15 cellular contexts compared by ENCODE assay signal in the genomic region with DNA sequence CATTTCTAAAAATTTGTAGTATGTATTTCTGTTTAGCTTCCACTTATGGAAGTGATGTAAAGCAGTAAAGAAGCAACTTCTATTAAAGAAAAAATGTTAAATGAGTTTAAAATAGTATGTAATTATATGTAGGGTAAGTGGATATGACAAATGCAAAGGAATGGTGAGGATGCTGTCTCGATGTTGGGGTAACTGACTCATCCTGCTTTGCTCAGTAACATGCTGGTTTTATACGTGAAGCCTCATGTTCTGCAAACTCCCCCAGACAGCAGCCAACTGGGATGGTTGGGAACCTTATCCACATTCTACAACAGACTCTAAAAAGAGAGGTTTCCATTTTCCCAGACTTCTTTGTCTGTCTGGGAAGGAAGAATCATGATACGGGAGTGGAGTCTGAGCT.
DNase-seq lines count a peak whose midpoint lies in the region; TF ChIP-seq lines count a peak whose summit lies in the region.
"Had no signal": no experiment of that assay in that cellular context is flagged by ENCODE, and none has a peak within 500 bp of the region (broad histone marks: within the 10 kb centered on the region; RNA-seq: fewer than 3 reads in every experiment).

No MANE protein-coding gene starts in this region.

- H4K8ac ChIP-seq in mesenchymal stem cell (ENCODE audit: low read length) = no peak overlapping the region

- no peak overlapping the region for H2AFZ ChIP-seq in mesenchymal stem cell (ENCODE audit: low read depth, low read length)

- TF ChIP-seq EP300 in sigmoid colon (IDR thresholded peaks at IDR 0.05) = no peak

- no peak overlapping the region for H3K4me3 ChIP-seq in astrocyte of the spinal cord (ENCODE audit: low read depth, low read length)
- H3K4me3 ChIP-seq in mesenchymal stem cell (ENCODE audit: insufficient read depth in 1 of 2, low read depth in 1 of 2, low read length in 2 of 2) = no peak overlapping the region
- H3K4me3 ChIP-seq in sigmoid colon = no peak overlapping the region
- H3K4me3 ChIP-seq in effector memory CD4-positive, alpha-beta T cell (ENCODE audit: insufficient read depth, low read depth, low read length, poor library complexity, severe bottlenecking) = no peak overlapping the region
- H3K4me3 ChIP-seq: A549 had no signal

- H3K4ac ChIP-seq in mesenchymal stem cell (ENCODE audit: low read depth in 1 of 2, low read length in 2 of 2) = no peak overlapping the region

- H3K27me3 ChIP-seq in mesenchymal stem cell (ENCODE audit: control insufficient read depth in 1 of 2, insufficient read depth in 1 of 2, low read length in 2 of 2) (no peaks in the 10 kb centered on the region), sigmoid colon (no peaks in the 10 kb centered on the region)
- no peaks in the 10 kb centered on the region for H3K27me3 ChIP-seq in effector memory CD4-positive, alpha-beta T cell (replicated peaks; ENCODE audit: control insufficient read depth, insufficient read depth, low read length, poor library complexity, severe bottlenecking)

- no peak overlapping the region for H2BK12ac ChIP-seq in mesenchymal stem cell (ENCODE audit: low read length in 2 of 2)

- in situ Hi-C loops in astrocyte of the spinal cord (cut with HindIII; ENCODE audit: low sequenced_read_pairs) = no loop called here

- 69% methylated on average over 3 of the region's 3 CpGs for WGBS in mesenchymal stem cell
- 85% methylated on average over 3 of the region's 3 CpGs for WGBS in sigmoid colon, 2 donors

- H3K18ac ChIP-seq in mesenchymal stem cell (ENCODE audit: low read depth in 1 of 2, low read length in 2 of 2) = no peak overlapping the region

- no peaks in the 10 kb centered on the region for H3K9me3 ChIP-seq in mesenchymal stem cell (ENCODE audit: control insufficient read depth, low read length)
- no peaks in the 10 kb centered on the region for H3K9me3 ChIP-seq in sigmoid colon
- no peaks in the 10 kb centered on the region for H3K9me3 ChIP-seq in effector memory CD4-positive, alpha-beta T cell (ENCODE audit: control insufficient read depth, low read length)
- H3K9me3 ChIP-seq: A549 had no signal

- intact Hi-C loops in sigmoid colon (cut with DNase I) = no loop called here

- TF ChIP-seq POLR2A in sigmoid colon (IDR thresholded peaks at IDR 0.05) = no peak

- H2BK120ac ChIP-seq in mesenchymal stem cell (ENCODE audit: low read depth, low read length) = no peak overlapping the region

- no peak overlapping the region for H3K27ac ChIP-seq in mesenchymal stem cell (ENCODE audit: low read length, poor library complexity, severe bottlenecking)
- H3K27ac ChIP-seq in sigmoid colon = no peak overlapping the region
- no peak overlapping the region for H3K27ac ChIP-seq in effector memory CD4-positive, alpha-beta T cell (ENCODE audit: insufficient read depth, low read length, poor library complexity, severe bottlenecking)
- H3K27ac ChIP-seq: A549 had no signal

- no peak overlapping the region for H2AK5ac ChIP-seq in mesenchymal stem cell (ENCODE audit: low read length, severe bottlenecking)

- no peak overlapping the region for H4K91ac ChIP-seq in mesenchymal stem cell (ENCODE audit: low read length)

- DNase-seq in Daoy (ENCODE audit: low read depth) (peak; percentile 61), HT1080 (ENCODE audit: low read depth) (peak; percentile 61), astrocyte of the spinal cord (ENCODE audit: low read depth, low spot score) (peak; percentile 47), mesenchymal stem cell (no peak), NCI-H2171 treated with DMSO at 0.1 percent for 48 hours (lab: John Stamatoyannopoulos, UW) (no peak), sigmoid colon (no peak), medulla oblongata (ENCODE audit: extremely low spot score) (no peak)
- DNase-seq in effector memory CD4-positive, alpha-beta T cell = no peak
- DNase-seq: CD4-positive, CD25-positive, alpha-beta regulatory T cell; DMS79; NCI-H1048; NCI-H226; NCI-H526; OCI-M1 had no signal

- no peak overlapping the region for H2BK5ac ChIP-seq in mesenchymal stem cell (ENCODE audit: low read depth, low read length, poor library complexity, severe bottlenecking)

- no peak overlapping the region for H3K23ac ChIP-seq in mesenchymal stem cell (ENCODE audit: low read length in 2 of 2)

- no peak overlapping the region for H2BK15ac ChIP-seq in mesenchymal stem cell (ENCODE audit: low read depth, poor library complexity, severe bottlenecking)

- H3K4me2 ChIP-seq in mesenchymal stem cell (ENCODE audit: low read length, poor library complexity, severe bottlenecking) = no peak overlapping the region
- H3K4me2 ChIP-seq: A549 had no signal

- H3K79me1 ChIP-seq in mesenchymal stem cell (replicated peaks; ENCODE audit: low read length, poor library complexity, severe bottlenecking) = no peaks in the 10 kb centered on the region

- H3K36me3 ChIP-seq in mesenchymal stem cell (ENCODE audit: control insufficient read depth in 1 of 2, insufficient read depth in 2 of 2, low read depth in 1 of 2, low read length in 2 of 2) = no peaks in the 10 kb centered on the region
- no peaks in the 10 kb centered on the region for H3K36me3 ChIP-seq in sigmoid colon
- H3K36me3 ChIP-seq in effector memory CD4-positive, alpha-beta T cell (ENCODE audit: control insufficient read depth, insufficient read depth, low read length) = no peaks in the 10 kb centered on the region

- TF ChIP-seq CTCF in astrocyte of the spinal cord (IDR thresholded peaks at IDR 0.05; ENCODE audit: low read depth, low read length) (no peak), sigmoid colon (IDR thresholded peaks at IDR 0.05) (no peak)

- H3K9ac ChIP-seq in mesenchymal stem cell (ENCODE audit: low read length) = peak overlapping the region; percentile 3

- H3K4me1 ChIP-seq in mesenchymal stem cell (ENCODE audit: control insufficient read depth, insufficient read depth, low read depth, low read length) (no peaks in the 10 kb centered on the region), sigmoid colon (no peaks in the 10 kb centered on the region)
- H3K4me1 ChIP-seq in effector memory CD4-positive, alpha-beta T cell (ENCODE audit: control insufficient read depth, insufficient read depth, low read length, poor library complexity, severe bottlenecking) = no peaks in the 10 kb centered on the region
- H3K4me1 ChIP-seq: A549 had no signal

- no peak overlapping the region for H3K14ac ChIP-seq in mesenchymal stem cell (ENCODE audit: low read length in 2 of 2)

Comparison
In these comparisons a context has a peak if more than half of its experiments do, and no peak if none do; other contexts are left out.
1. DNase-seq: peak in Daoy (single experiment), HT1080 (single experiment) and astrocyte of the spinal cord (single experiment); none in mesenchymal stem cell (single experiment), NCI-H2171 treated with DMSO at 0.1 percent for 48 hours (single experiment), sigmoid colon (single experiment), medulla oblongata (single experiment) and effector memory CD4-positive, alpha-beta T cell (0 of 3).